Comparison of ENCODE assay signal across 1 cellular context in genomic region chr7:128204455-128204854, GRCh38.
TF ChIP-seq lines count a peak whose summit lies in the region.

No MANE protein-coding gene starts in this region.

TF ChIP-seq in K562, 482 proteins besides CTCF, POLR2A, EP300 and RAD21 (continued from another document and continues in another):
- TF ChIP-seq ZNF407 (IDR thresholded peaks at IDR 0.05; ENCODE audit: low read depth) (no peak), ZNF274 (IDR thresholded peaks at IDR 0.05; ENCODE audit: borderline replicate concordance, low read depth, low read length) (no peak), ETS2 (tag; IDR thresholded peaks at IDR 0.05; ENCODE audit: borderline replicate concordance, poor library complexity, severe bottlenecking) (no peak), ZNF41 (CRISPR knock-in tag; conservative IDR thresholded peaks at IDR 0.05) (no peak), ZNF316 (IDR thresholded peaks at IDR 0.05) (no peak), PPARD (CRISPR knock-in tag; IDR thresholded peaks at IDR 0.05) (no peak), USF2 (CRISPR knock-in tag; IDR thresholded peaks at IDR 0.05) (no peak), U2AF1 (optimal IDR thresholded peaks at IDR 0.05; ENCODE audit: low read depth, low read length) (no peak), FOXA1 (IDR thresholded peaks at IDR 0.05; ENCODE audit: borderline replicate concordance) (no peak), POLR3G (IDR thresholded peaks at IDR 0.05; ENCODE audit: extremely low read depth, insufficient read length, insufficient replicate concordance) (no peak), STAG1 (CRISPR knock-in tag; IDR thresholded peaks at IDR 0.05; ENCODE audit: borderline replicate concordance) (no peak), CREBBP (IDR thresholded peaks at IDR 0.05; ENCODE audit: low read depth, low read length) (no peak), COPS2 (conservative IDR thresholded peaks at IDR 0.05) (no peak), SNAPC5 (CRISPR knock-in tag; IDR thresholded peaks at IDR 0.05) (no peak), E2F6 (IDR thresholded peaks at IDR 0.05; ENCODE audit: borderline replicate concordance in 1 of 2, extremely low read depth in 1 of 2, insufficient read depth in 1 of 2, insufficient read length in 1 of 2, low read depth in 1 of 2, low read length in 1 of 2, poor library complexity in 1 of 2, severe bottlenecking in 1 of 2) (no peak), SLC30A9 (CRISPR knock-in tag; IDR thresholded peaks at IDR 0.05) (no peak), MTA3 (IDR thresholded peaks at IDR 0.05; ENCODE audit: borderline replicate concordance) (no peak), CUX1 (CRISPR knock-in tag; IDR thresholded peaks at IDR 0.05) (no peak), SOX6 (IDR thresholded peaks at IDR 0.05) (peak; percentile 73), ZHX1 (conservative IDR thresholded peaks at IDR 0.05; ENCODE audit: low read length) (no peak), PRMT5 (CRISPR knock-in tag; IDR thresholded peaks at IDR 0.05) (no peak), ETS1 (conservative IDR thresholded peaks at IDR 0.05; ENCODE audit: control insufficient read depth, low read depth, low read length) (no peak), ZBTB12 (CRISPR knock-in tag; IDR thresholded peaks at IDR 0.05) (no peak), ATF4 (CRISPR knock-in tag; IDR thresholded peaks at IDR 0.05) (no peak), SMAD1 (IDR thresholded peaks at IDR 0.05; ENCODE audit: low read depth, low read length, partially characterized antibody) (no peak), ZNF174 (CRISPR knock-in tag; IDR thresholded peaks at IDR 0.05) (no peak), MECOM (CRISPR knock-in tag; IDR thresholded peaks at IDR 0.05) (no peak), KLF16 (IDR thresholded peaks at IDR 0.05) (peak; percentile 86), XRCC4 (IDR thresholded peaks at IDR 0.05; ENCODE audit: extremely low read depth, insufficient read depth, insufficient read length) (no peak), DPF2 (IDR thresholded peaks at IDR 0.05) (peak; percentile 86), ZNF584 (CRISPR knock-in tag; IDR thresholded peaks at IDR 0.05; ENCODE audit: low read depth) (no peak)
